In the genomic region with DNA sequence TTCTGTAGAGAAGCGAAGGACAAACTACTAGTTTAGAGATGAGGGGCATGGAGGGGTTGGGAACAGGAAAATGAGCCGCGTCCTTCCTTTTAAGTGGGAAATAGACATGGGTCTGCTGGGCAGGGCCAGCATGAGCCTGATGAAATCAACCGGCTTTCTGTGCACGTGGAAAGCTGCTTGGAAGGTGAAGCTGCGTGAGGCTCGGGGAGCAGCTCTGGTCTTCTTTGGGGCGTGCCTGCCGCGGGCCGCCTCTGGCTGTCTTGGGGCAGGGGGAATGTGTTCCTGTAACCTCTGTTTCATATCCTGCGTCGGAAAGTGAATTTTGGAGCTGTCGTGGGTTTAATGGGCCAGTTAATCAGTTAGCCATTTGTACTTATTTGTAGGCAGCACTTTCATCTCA, we compare ENCODE assay signal across 15 cellular contexts.
DNase-seq lines count a peak whose midpoint lies in the region; ATAC-seq and TF ChIP-seq lines count a peak whose summit lies in the region.
"Had no signal": no experiment of that assay in that cellular context is flagged by ENCODE, and none has a peak within 500 bp of the region (broad histone marks: within the 10 kb centered on the region; RNA-seq: fewer than 3 reads in every experiment).

No MANE protein-coding gene starts in this region.

- H3K9me3 Mint-ChIP-seq in neural crest cell, result no peaks in the 10 kb centered on the region
- H3K9me3 Mint-ChIP-seq: activated naive CD4-positive, alpha-beta T cell treated with anti-CD3 and anti-CD28 coated beads, Interleukin-2, amount 50 U/mL, for 72 hours; stimulated activated memory B cell treated with anti-CD40 and anti-IgM and Interleukin-4, amounts not matched to agents 10 μg/mL and 1 μg/mL and 100 μg/mL, for 72 hours had no signal

- H4K20me1 ChIP-seq in BLaER1 treated with 17β-estradiol and CSF1 and Interleukin-3, amounts not matched to agents 10 nM and 100 nM, result peaks cover 12 to 98% (median 94%) of the 10 kb centered on the region in 11 experiments; a peak in 20 of 22 replicates

- H3K4me3 Mint-ChIP-seq in neural crest cell, result peak overlapping the region; percentile 68
- H3K4me3 Mint-ChIP-seq: B cell; stimulated activated memory B cell treated with anti-CD40 and anti-IgM and Interleukin-4, amounts not matched to agents 10 μg/mL and 1 μg/mL and 100 μg/mL, for 72 hours had no signal

- peaks cover 3% of the 10 kb centered on the region for H3K36me3 Mint-ChIP-seq in neural crest cell (ENCODE audit: low read depth)
- H3K36me3 Mint-ChIP-seq: activated naive CD4-positive, alpha-beta T cell treated with anti-CD3 and anti-CD28 coated beads, Interleukin-2, amount 50 U/mL, for 72 hours; stimulated activated memory B cell treated with anti-CD40 and anti-IgM and Interleukin-4, amounts not matched to agents 10 μg/mL and 1 μg/mL and 100 μg/mL, for 72 hours had no signal

- peak overlapping the region in 5 of 11 experiments; percentile 1 to 77 (median 68); a peak in 5 of 22 replicates for H3K27ac ChIP-seq in BLaER1 treated with 17β-estradiol and CSF1 and Interleukin-3, amounts not matched to agents 10 nM and 100 nM
- H3K27ac ChIP-seq in SJSA1, result peak overlapping the region; percentile 91

- H3K27me3 Mint-ChIP-seq in neural crest cell (ENCODE audit: low read depth), result peaks cover 7% of the 10 kb centered on the region

- peaks cover 0 to 55% (median 0%) of the 10 kb centered on the region in 11 experiments; a peak in 5 of 22 replicates for H3K27me3 ChIP-seq in BLaER1 treated with 17β-estradiol and CSF1 and Interleukin-3, amounts not matched to agents 10 nM and 100 nM
- H3K27me3 ChIP-seq in SJSA1 (replicated peaks), result no peaks in the 10 kb centered on the region
- H3K27me3 ChIP-seq: pancreas had no signal

- no peak for ATAC-seq in GM18870 (IDR thresholded peaks at IDR 0.05; ENCODE audit: unreplicated experiment)
- ATAC-seq in GM18520 (IDR thresholded peaks at IDR 0.05; ENCODE audit: unreplicated experiment), result no peak
- ATAC-seq in HG03159 (IDR thresholded peaks at IDR 0.05; ENCODE audit: unreplicated experiment), result no peak
- ATAC-seq: activated naive CD4-positive, alpha-beta T cell treated with anti-CD3 and anti-CD28 coated beads, Interleukin-2, amount 50 U/mL, for 72 hours; left lung; pancreas; stimulated activated memory B cell treated with anti-CD40 and anti-IgM and Interleukin-4, amounts not matched to agents 10 μg/mL and 1 μg/mL and 100 μg/mL, for 72 hours had no signal

- H3K9ac ChIP-seq in BLaER1 treated with 17β-estradiol and CSF1 and Interleukin-3, amounts not matched to agents 10 nM and 100 nM, result peak overlapping the region in 10 of 11 experiments; percentile 14 to 62 (median 48); a peak in 12 of 22 replicates

- H3K4me2 ChIP-seq in BLaER1 treated with 17β-estradiol and CSF1 and Interleukin-3, amounts not matched to agents 10 nM and 100 nM, result peak overlapping the region; percentile 82 to 99 (median 91)

- H3K4me3 ChIP-seq in BLaER1 treated with 17β-estradiol and CSF1 and Interleukin-3, amounts not matched to agents 10 nM and 100 nM, result peak overlapping the region in 7 of 10 experiments; percentile 7 to 55 (median 20); a peak in 6 of 20 replicates
- peak overlapping the region; percentile 49 for H3K4me3 ChIP-seq in SJSA1
- H3K4me3 ChIP-seq in fibroblast of pulmonary artery (replicated peaks; ENCODE audit: low read depth, low read length), result peak overlapping the region; percentile 49

- no peak for DNase-seq in SJSA1 (ENCODE audit: low read depth in 1 of 2, low spot score in 2 of 2)
- DNase-seq in fibroblast of pulmonary artery (ENCODE audit: low read depth), result peak; percentile 35
- no peak for DNase-seq in neural crest cell (ENCODE audit: low read depth, low spot score)
- no peak for DNase-seq in dedifferentiated amniotic fluid mesenchymal stem cell (ENCODE audit: extremely low spot score)
- DNase-seq: NCI-H1417 treated with DMSO at 0.1 percent for 48 hours, NCI-H524 treated with DMSO at 0.1 percent for 48 hours, pancreas had no signal

- peaks cover 0 to 2% (median 0%) of the 10 kb centered on the region in 11 experiments; a peak in 3 of 22 replicates for H3K9me3 ChIP-seq in BLaER1 treated with 17β-estradiol and CSF1 and Interleukin-3, amounts not matched to agents 10 nM and 100 nM (replicated peaks in 1 of 11)
- H3K9me3 ChIP-seq in SJSA1 (replicated peaks), result no peaks in the 10 kb centered on the region
- H3K9me3 ChIP-seq: left lung, pancreas had no signal

- peaks cover 4 to 24% (median 15%) of the 10 kb centered on the region in 11 experiments; a peak in 20 of 22 replicates for H3K36me3 ChIP-seq in BLaER1 treated with 17β-estradiol and CSF1 and Interleukin-3, amounts not matched to agents 10 nM and 100 nM
- H3K36me3 ChIP-seq in SJSA1, result peaks cover 14% of the 10 kb centered on the region
- H3K36me3 ChIP-seq: left lung, pancreas had no signal

- H3K27ac Mint-ChIP-seq in neural crest cell (ENCODE audit: unreplicated experiment), result no peak overlapping the region
- H3K27ac Mint-ChIP-seq: B cell had no signal

- H3K4me1 Mint-ChIP-seq in neural crest cell, result peaks cover 67% of the 10 kb centered on the region

- H3K4me1 ChIP-seq in BLaER1 treated with 17β-estradiol and CSF1 and Interleukin-3, amounts not matched to agents 10 nM and 100 nM, result peaks cover 84 to 90% (median 89%) of the 10 kb centered on the region in 10 experiments
- H3K4me1 ChIP-seq in SJSA1 (replicated peaks), result peaks cover 40% of the 10 kb centered on the region

- TF ChIP-seq CTCF in fibroblast of pulmonary artery (IDR thresholded peaks at IDR 0.05; ENCODE audit: low read length, missing control alignments), result no peak
- no peak for TF ChIP-seq CTCF in neural crest cell (conservative IDR thresholded peaks at IDR 0.05)
